Comparison of ENCODE assay signal across 8 cellular contexts in the genomic region with DNA sequence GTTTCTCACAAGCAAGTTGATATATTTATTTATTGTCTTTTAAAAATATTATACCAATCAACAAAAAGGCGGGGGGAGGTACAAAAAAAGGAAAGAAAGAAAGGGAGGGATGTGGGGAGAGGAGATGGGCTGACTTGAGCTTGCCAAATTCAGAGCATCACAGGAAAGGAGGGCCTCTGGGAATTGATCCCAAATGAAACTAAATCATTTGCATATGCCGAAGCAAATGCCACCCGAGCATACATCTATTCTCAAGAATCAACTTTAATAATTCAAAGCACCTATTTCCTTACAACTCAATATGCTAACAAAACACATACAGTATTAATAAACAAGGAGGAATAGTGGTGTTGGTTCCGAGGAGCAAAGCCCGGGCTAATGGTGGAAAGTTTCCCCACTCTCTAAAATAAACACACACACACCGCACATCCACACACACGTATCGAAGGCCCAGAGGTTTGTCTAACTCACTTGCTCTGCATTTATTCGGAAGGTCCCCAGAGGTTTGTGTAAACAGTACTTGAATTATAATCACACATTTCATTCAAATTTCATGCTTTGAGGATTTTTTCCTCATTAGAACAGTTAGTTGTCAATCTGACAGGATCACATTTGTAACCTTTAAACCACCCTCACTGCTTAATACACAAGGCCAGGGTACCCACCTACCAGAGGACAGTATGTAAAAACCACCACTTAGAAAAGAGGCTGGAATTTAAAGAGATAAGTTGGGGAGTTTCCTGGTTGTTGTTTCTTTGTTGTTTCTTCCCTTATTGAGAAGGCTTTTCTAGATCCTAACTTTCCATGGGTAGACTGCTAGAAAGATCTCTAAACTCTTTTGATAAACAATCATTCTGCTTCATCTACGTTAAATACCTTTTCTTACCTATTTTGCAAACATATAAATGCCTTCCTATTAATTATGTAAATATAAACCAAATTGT.
DNase-seq lines count a peak whose midpoint lies in the region; ATAC-seq and TF ChIP-seq lines count a peak whose summit lies in the region.

No MANE protein-coding gene starts in this region.

- TF ChIP-seq POLR2A in adrenal gland (IDR thresholded peaks at IDR 0.05) (peak in 1 of 2 donors; percentile 9), vagina (IDR thresholded peaks at IDR 0.05) (no peak)

- no peak for DNase-seq in stimulated activated naive CD8-positive, alpha-beta T cell treated with anti-CD3 and anti-CD28 coated beads, Interleukin-15, amount 100 ng/mL, for 72 hours
- DNase-seq in adrenal gland (peak in 4 of 7 donors; percentile 22 to 54 (median 30)), medulla oblongata (ENCODE audit: extremely low spot score) (peak; percentile 47), vagina (ENCODE audit: extremely low spot score in 2 of 2) (no peak), midbrain (lab: John Stamatoyannopoulos, UW) (no peak), H4 (ENCODE audit: low spot score) (no peak)

- TF ChIP-seq CTCF in adrenal gland (IDR thresholded peaks at IDR 0.05) = peak in 1 of 6 experiments; percentile 5
- TF ChIP-seq CTCF in vagina (IDR thresholded peaks at IDR 0.05) = no peak

- peak overlapping the region; percentile 14 for H3K4me3 Mint-ChIP-seq in stimulated activated naive CD8-positive, alpha-beta T cell treated with anti-CD3 and anti-CD28 coated beads, Interleukin-15, Interleukin-2, amounts not matched to agents 100 ng/mL and 50 ng/mL, for 24 hours
- no peak overlapping the region for H3K4me3 Mint-ChIP-seq in stimulated activated naive CD8-positive, alpha-beta T cell treated with anti-CD3 and anti-CD28 coated beads, Interleukin-15, amount 100 ng/mL, for 72 hours

- no peaks in the 10 kb centered on the region for H3K36me3 Mint-ChIP-seq in stimulated activated naive CD8-positive, alpha-beta T cell treated with anti-CD3 and anti-CD28 coated beads, Interleukin-15, Interleukin-2, amounts not matched to agents 100 ng/mL and 50 ng/mL, for 24 hours (ENCODE audit: low read depth)

- H3K27me3 ChIP-seq in adrenal gland (no peaks in the 10 kb centered on the region), vagina (no peaks in the 10 kb centered on the region)

- peaks cover 48% of the 10 kb centered on the region for H3K27me3 Mint-ChIP-seq in stimulated activated naive CD8-positive, alpha-beta T cell treated with anti-CD3 and anti-CD28 coated beads, Interleukin-15, Interleukin-2, amounts not matched to agents 100 ng/mL and 50 ng/mL, for 24 hours
- H3K27me3 Mint-ChIP-seq in stimulated activated naive CD8-positive, alpha-beta T cell treated with anti-CD3 and anti-CD28 coated beads, Interleukin-15, amount 100 ng/mL, for 72 hours = peaks cover 47% of the 10 kb centered on the region

- peak overlapping the region in 2 of 4 donors; percentile 71 to 75 for H3K4me3 ChIP-seq in adrenal gland
- H3K4me3 ChIP-seq in vagina = peak overlapping the region; percentile 55 to 63

- 17 to 31% (median 27%) methylated on average over 10 of the region's 10 CpGs for WGBS in adrenal gland, 4 donors

- H3K9me3 Mint-ChIP-seq in stimulated activated naive CD8-positive, alpha-beta T cell treated with anti-CD3 and anti-CD28 coated beads, Interleukin-15, Interleukin-2, amounts not matched to agents 100 ng/mL and 50 ng/mL, for 24 hours = no peaks in the 10 kb centered on the region
- no peaks in the 10 kb centered on the region for H3K9me3 Mint-ChIP-seq in stimulated activated naive CD8-positive, alpha-beta T cell treated with anti-CD3 and anti-CD28 coated beads, Interleukin-15, amount 100 ng/mL, for 72 hours

- peaks cover 20% of the 10 kb centered on the region for H3K4me1 Mint-ChIP-seq in stimulated activated naive CD8-positive, alpha-beta T cell treated with anti-CD3 and anti-CD28 coated beads, Interleukin-15, Interleukin-2, amounts not matched to agents 100 ng/mL and 50 ng/mL, for 24 hours (ENCODE audit: low read depth)
- H3K4me1 Mint-ChIP-seq in stimulated activated naive CD8-positive, alpha-beta T cell treated with anti-CD3 and anti-CD28 coated beads, Interleukin-15, amount 100 ng/mL, for 72 hours = peaks cover 8% of the 10 kb centered on the region

- H3K9me3 ChIP-seq in adrenal gland (replicated peaks in 1 of 3) = no peaks in the 10 kb centered on the region
- H3K9me3 ChIP-seq in vagina = no peaks in the 10 kb centered on the region

- peak overlapping the region; percentile 88 to 98 (median 95) for H3K27ac ChIP-seq in adrenal gland
- H3K27ac ChIP-seq in vagina = peak overlapping the region; percentile 97

- H3K4me1 ChIP-seq in adrenal gland (replicated peaks in 1 of 2) (peaks cover 19 to 38% of the 10 kb centered on the region in 2 donors), vagina (peaks cover 24% of the 10 kb centered on the region)

- ATAC-seq in stimulated activated naive CD8-positive, alpha-beta T cell treated with anti-CD3 and anti-CD28 coated beads, Interleukin-15, amount 100 ng/mL, for 72 hours = no peak
- ATAC-seq in GM19328 (IDR thresholded peaks at IDR 0.05; ENCODE audit: unreplicated experiment) = no peak

- H3K36me3 ChIP-seq in adrenal gland (replicated peaks in 1 of 2) (no peaks in the 10 kb centered on the region), vagina (no peaks in the 10 kb centered on the region)

- intact Hi-C loops in adrenal gland (cut with DNase I) (loop anchor here in 1 of 2 donors (10.0 kb wide), 1 partner anchor 89 kb away; no protein-coding TSS in a partner anchor), vagina (cut with DNase I) (loop anchor here (5.0 kb wide), 3 partner anchors 66 to 264 kb away; partner anchors contain the start of gene TCF4)

- H3K27ac Mint-ChIP-seq in stimulated activated naive CD8-positive, alpha-beta T cell treated with anti-CD3 and anti-CD28 coated beads, Interleukin-15, Interleukin-2, amounts not matched to agents 100 ng/mL and 50 ng/mL, for 24 hours = no peak overlapping the region
- no peak overlapping the region for H3K27ac Mint-ChIP-seq in stimulated activated naive CD8-positive, alpha-beta T cell treated with anti-CD3 and anti-CD28 coated beads, Interleukin-15, amount 100 ng/mL, for 72 hours

Comparison
In these comparisons a context has a peak if more than half of its experiments do, and no peak if none do; other contexts are left out.
1. DNase-seq: peak in adrenal gland (4 of 7) and medulla oblongata (single experiment); none in stimulated activated naive CD8-positive, alpha-beta T cell treated with anti-CD3 and anti-CD28 coated beads, Interleukin-15, amount 100 ng/mL, for 72 hours (0 of 2), vagina (0 of 2), midbrain (single experiment) and H4 (single experiment).